In genomic region chr2:121506621-121507020, GRCh38 we compare ENCODE assay signal across 17 cellular contexts. TPM values are rescaled to one million over a fixed set of nuclear protein-coding genes. Genes with fewer than 3 reads are reported as not detected.
DNase-seq lines count a peak whose midpoint lies in the region; ATAC-seq and TF ChIP-seq lines count a peak whose summit lies in the region.
"Had no signal": no experiment of that assay in that cellular context is flagged by ENCODE, and none has a peak within 500 bp of the region (broad histone marks: within the 10 kb centered on the region; RNA-seq: fewer than 3 reads in every experiment).

No MANE protein-coding gene starts in this region.

- H3K36me3 ChIP-seq in mesenchymal stem cell (ENCODE audit: control insufficient read depth in 1 of 2, insufficient read depth in 2 of 2, low read depth in 1 of 2, low read length in 2 of 2), result peaks cover 6 to 16% of the 10 kb centered on the region in 2 experiments

- H3K4me1 Mint-ChIP-seq in activated CD4-positive, alpha-beta memory T cell treated with anti-CD3 and anti-CD28 coated beads for 36 hours (ENCODE audit: low read depth), result peaks cover 21% of the 10 kb centered on the region
- H3K4me1 Mint-ChIP-seq in activated CD4-positive, alpha-beta memory T cell treated with anti-CD3 and anti-CD28 coated beads, Interleukin-2, amount 10 ng/mL, durations not matched to agents 7 days and 5 days, result peaks cover 13% of the 10 kb centered on the region
- H3K4me1 Mint-ChIP-seq in central memory CD8-positive, alpha-beta T cell, result peaks cover 60% of the 10 kb centered on the region
- H3K4me1 Mint-ChIP-seq in type B pancreatic cell (ENCODE audit: unreplicated experiment), result peaks cover 8% of the 10 kb centered on the region

- peak overlapping the region; percentile 10 for H3K27ac Mint-ChIP-seq in activated CD4-positive, alpha-beta memory T cell treated with anti-CD3 and anti-CD28 coated beads for 36 hours
- H3K27ac Mint-ChIP-seq in activated CD4-positive, alpha-beta memory T cell treated with anti-CD3 and anti-CD28 coated beads, Interleukin-2, amount 10 ng/mL, durations not matched to agents 7 days and 5 days, result no peak overlapping the region
- peak overlapping the region; percentile 2 for H3K27ac Mint-ChIP-seq in central memory CD8-positive, alpha-beta T cell (ENCODE audit: low read depth)
- peak overlapping the region; percentile 42 for H3K27ac Mint-ChIP-seq in type B pancreatic cell

- no peak overlapping the region for H4K91ac ChIP-seq in mesenchymal stem cell (ENCODE audit: low read length)

- no peak overlapping the region for H3K4ac ChIP-seq in mesenchymal stem cell (ENCODE audit: low read depth in 1 of 2, low read length in 2 of 2)

- H3K27me3 Mint-ChIP-seq in activated CD4-positive, alpha-beta memory T cell treated with anti-CD3 and anti-CD28 coated beads for 36 hours, result no peaks in the 10 kb centered on the region
- H3K27me3 Mint-ChIP-seq in activated CD4-positive, alpha-beta memory T cell treated with anti-CD3 and anti-CD28 coated beads, Interleukin-2, amount 10 ng/mL, durations not matched to agents 7 days and 5 days, result no peaks in the 10 kb centered on the region
- no peaks in the 10 kb centered on the region for H3K27me3 Mint-ChIP-seq in central memory CD8-positive, alpha-beta T cell
- H3K27me3 Mint-ChIP-seq in type B pancreatic cell, result no peaks in the 10 kb centered on the region

- peaks cover 14% of the 10 kb centered on the region for H3K79me1 ChIP-seq in mesenchymal stem cell (replicated peaks; ENCODE audit: low read length, poor library complexity, severe bottlenecking)

- H3K27ac ChIP-seq in mesenchymal stem cell (ENCODE audit: low read length, poor library complexity, severe bottlenecking), result peak overlapping the region; percentile 33
- H3K27ac ChIP-seq: 22Rv1; BLaER1 treated with 17β-estradiol and CSF1 and Interleukin-3, amounts not matched to agents 10 nM and 100 nM; KMS-11 had no signal

- no peak overlapping the region for H3K14ac ChIP-seq in mesenchymal stem cell (ENCODE audit: low read length in 2 of 2)

- no peak overlapping the region for H3K18ac ChIP-seq in mesenchymal stem cell (ENCODE audit: low read depth in 1 of 2, low read length in 2 of 2)

- no peak overlapping the region for H3K9ac ChIP-seq in mesenchymal stem cell (ENCODE audit: low read length)
- H3K9ac ChIP-seq: BLaER1 treated with 17β-estradiol and CSF1 and Interleukin-3, amounts not matched to agents 10 nM and 100 nM; KMS-11 had no signal

- H4K8ac ChIP-seq in mesenchymal stem cell (ENCODE audit: low read length), result no peak overlapping the region

- no peak for TF ChIP-seq CTCF in type B pancreatic cell (conservative IDR thresholded peaks at IDR 0.05)

- H2BK15ac ChIP-seq in mesenchymal stem cell (ENCODE audit: low read depth, poor library complexity, severe bottlenecking), result no peak overlapping the region

- intact Hi-C loops in activated CD4-positive, alpha-beta memory T cell treated with anti-CD3 and anti-CD28 coated beads for 36 hours (cut with micrococcal nuclease), result no loop called here

- H3K9me3 Mint-ChIP-seq in activated CD4-positive, alpha-beta memory T cell treated with anti-CD3 and anti-CD28 coated beads for 36 hours, result no peaks in the 10 kb centered on the region
- no peaks in the 10 kb centered on the region for H3K9me3 Mint-ChIP-seq in activated CD4-positive, alpha-beta memory T cell treated with anti-CD3 and anti-CD28 coated beads, Interleukin-2, amount 10 ng/mL, durations not matched to agents 7 days and 5 days
- no peaks in the 10 kb centered on the region for H3K9me3 Mint-ChIP-seq in central memory CD8-positive, alpha-beta T cell
- H3K9me3 Mint-ChIP-seq in type B pancreatic cell, result no peaks in the 10 kb centered on the region

- no peak overlapping the region for H2BK12ac ChIP-seq in mesenchymal stem cell (ENCODE audit: low read length in 2 of 2)

- H3K36me3 Mint-ChIP-seq in activated CD4-positive, alpha-beta memory T cell treated with anti-CD3 and anti-CD28 coated beads for 36 hours, result peaks cover 79% of the 10 kb centered on the region
- H3K36me3 Mint-ChIP-seq in activated CD4-positive, alpha-beta memory T cell treated with anti-CD3 and anti-CD28 coated beads, Interleukin-2, amount 10 ng/mL, durations not matched to agents 7 days and 5 days (ENCODE audit: low read depth), result peaks cover 59% of the 10 kb centered on the region
- H3K36me3 Mint-ChIP-seq in central memory CD8-positive, alpha-beta T cell (ENCODE audit: insufficient read depth), result peaks cover 28% of the 10 kb centered on the region
- H3K36me3 Mint-ChIP-seq in type B pancreatic cell, result peaks cover 54% of the 10 kb centered on the region

- no peak overlapping the region for H3K4me2 ChIP-seq in mesenchymal stem cell (ENCODE audit: low read length, poor library complexity, severe bottlenecking)
- H3K4me2 ChIP-seq: BLaER1 treated with 17β-estradiol and CSF1 and Interleukin-3, amounts not matched to agents 10 nM and 100 nM; KMS-11 had no signal

- H2AFZ ChIP-seq in mesenchymal stem cell (ENCODE audit: low read depth, low read length), result no peak overlapping the region

- CTCF ChIA-PET in activated CD4-positive, alpha-beta memory T cell treated with anti-CD3 and anti-CD28 coated beads for 36 hours (lab: Charles Lee), result interaction anchor here (0.6 to 1.8 kb wide), 3 partner anchors 10 to 229 kb away, joined by 3 to 5 read pairs (median 4); no protein-coding TSS in a partner anchor
- CTCF ChIA-PET in activated CD4-positive, alpha-beta memory T cell treated with anti-CD3 and anti-CD28 coated beads, Interleukin-2, amount 10 ng/mL, durations not matched to agents 7 days and 5 days (lab: Charles Lee), result no interaction called here

- no CpG with 5 or more reads among the region's 1 CpG for WGBS in mesenchymal stem cell

- no peak overlapping the region for H2BK120ac ChIP-seq in mesenchymal stem cell (ENCODE audit: low read depth, low read length)

- no peaks in the 10 kb centered on the region for H3K27me3 ChIP-seq in mesenchymal stem cell (ENCODE audit: control insufficient read depth in 1 of 2, insufficient read depth in 1 of 2, low read length in 2 of 2)
- H3K27me3 ChIP-seq: BLaER1 treated with 17β-estradiol and CSF1 and Interleukin-3, amounts not matched to agents 10 nM and 100 nM had no signal

- H3K4me3 ChIP-seq in mesenchymal stem cell (ENCODE audit: insufficient read depth in 1 of 2, low read depth in 1 of 2, low read length in 2 of 2), result no peak overlapping the region
- H3K4me3 ChIP-seq: BLaER1 treated with 17β-estradiol and CSF1 and Interleukin-3, amounts not matched to agents 10 nM and 100 nM; HAP-1 had no signal

- no peak for DNase-seq in activated CD4-positive, alpha-beta memory T cell treated with anti-CD3 and anti-CD28 coated beads for 36 hours
- DNase-seq in activated CD4-positive, alpha-beta memory T cell treated with anti-CD3 and anti-CD28 coated beads, Interleukin-2, amount 10 ng/mL, durations not matched to agents 7 days and 5 days, result no peak
- DNase-seq in central memory CD8-positive, alpha-beta T cell (ENCODE audit: low spot score in 2 of 2), result no peak
- DNase-seq in mesenchymal stem cell, result no peak
- no peak for DNase-seq in type B pancreatic cell (ENCODE audit: extremely low spot score, unreplicated experiment)
- no peak for DNase-seq in superior temporal gyrus (ENCODE audit: extremely low spot score)
- no peak for DNase-seq in T-helper 9 cell
- no peak for DNase-seq in activated effector memory CD4-positive, alpha-beta T cell treated with Interleukin-2 at 50 U/mL for 16 hours
- DNase-seq: MM.1S, NCI-H187 treated with DMSO at 0.1 percent for 48 hours, SIG-M5 had no signal

- H3K4me1 ChIP-seq in mesenchymal stem cell (ENCODE audit: control insufficient read depth, insufficient read depth, low read depth, low read length), result peaks cover 5% of the 10 kb centered on the region
- H3K4me1 ChIP-seq: BLaER1 treated with 17β-estradiol and CSF1 and Interleukin-3, amounts not matched to agents 10 nM and 100 nM had no signal

- H3K9me3 ChIP-seq in mesenchymal stem cell (ENCODE audit: control insufficient read depth, low read length), result no peaks in the 10 kb centered on the region
- H3K9me3 ChIP-seq: HAP-1 had no signal

- POLR2A ChIA-PET in activated CD4-positive, alpha-beta memory T cell treated with anti-CD3 and anti-CD28 coated beads for 36 hours (lab: Charles Lee), result no interaction called here
- POLR2A ChIA-PET in activated CD4-positive, alpha-beta memory T cell treated with anti-CD3 and anti-CD28 coated beads, Interleukin-2, amount 10 ng/mL, durations not matched to agents 7 days and 5 days (lab: Charles Lee), result interaction anchor here (1.0 kb wide), 1 partner anchor 24 kb away, joined by 5 read pairs; the partner anchor contains the start of gene RNU4ATAC

- no peak overlapping the region for H2BK5ac ChIP-seq in mesenchymal stem cell (ENCODE audit: low read depth, low read length, poor library complexity, severe bottlenecking)

- no peak overlapping the region for H3K4me3 Mint-ChIP-seq in activated CD4-positive, alpha-beta memory T cell treated with anti-CD3 and anti-CD28 coated beads for 36 hours
- no peak overlapping the region for H3K4me3 Mint-ChIP-seq in activated CD4-positive, alpha-beta memory T cell treated with anti-CD3 and anti-CD28 coated beads, Interleukin-2, amount 10 ng/mL, durations not matched to agents 7 days and 5 days
- H3K4me3 Mint-ChIP-seq in central memory CD8-positive, alpha-beta T cell, result no peak overlapping the region
- H3K4me3 Mint-ChIP-seq in type B pancreatic cell, result no peak overlapping the region

- no peak for ATAC-seq in central memory CD8-positive, alpha-beta T cell (replicated peaks; ENCODE audit: extremely low read depth, poor library complexity, severe bottlenecking)
- ATAC-seq: HepG2 had no signal

- no peak overlapping the region for H3K23ac ChIP-seq in mesenchymal stem cell (ENCODE audit: low read length in 2 of 2)

- H2AK5ac ChIP-seq in mesenchymal stem cell (ENCODE audit: low read length, severe bottlenecking), result peak overlapping the region; percentile 21

RNA-seq across cellular contexts. Expression of gene RNU4ATAC, which starts 24.1 kb away (rescaled TPM):
- not detected for total RNA-seq in activated CD4-positive, alpha-beta memory T cell treated with anti-CD3 and anti-CD28 coated beads for 36 hours
- not detected for total RNA-seq in activated CD4-positive, alpha-beta memory T cell treated with anti-CD3 and anti-CD28 coated beads, Interleukin-2, amount 10 ng/mL, durations not matched to agents 7 days and 5 days
- polyA plus RNA-seq in mesenchymal stem cell (2013, experiment 1 of 2), result not detected
- polyA plus RNA-seq in mesenchymal stem cell (2013, experiment 2 of 2), result not detected
- not detected in 2 replicates for total RNA-seq in type B pancreatic cell (ENCODE audit: low replicate concordance)
- total RNA-seq: NCI-H460 had no signal
- polyA plus RNA-seq: HepG2 had no signal
